In the genomic region with DNA sequence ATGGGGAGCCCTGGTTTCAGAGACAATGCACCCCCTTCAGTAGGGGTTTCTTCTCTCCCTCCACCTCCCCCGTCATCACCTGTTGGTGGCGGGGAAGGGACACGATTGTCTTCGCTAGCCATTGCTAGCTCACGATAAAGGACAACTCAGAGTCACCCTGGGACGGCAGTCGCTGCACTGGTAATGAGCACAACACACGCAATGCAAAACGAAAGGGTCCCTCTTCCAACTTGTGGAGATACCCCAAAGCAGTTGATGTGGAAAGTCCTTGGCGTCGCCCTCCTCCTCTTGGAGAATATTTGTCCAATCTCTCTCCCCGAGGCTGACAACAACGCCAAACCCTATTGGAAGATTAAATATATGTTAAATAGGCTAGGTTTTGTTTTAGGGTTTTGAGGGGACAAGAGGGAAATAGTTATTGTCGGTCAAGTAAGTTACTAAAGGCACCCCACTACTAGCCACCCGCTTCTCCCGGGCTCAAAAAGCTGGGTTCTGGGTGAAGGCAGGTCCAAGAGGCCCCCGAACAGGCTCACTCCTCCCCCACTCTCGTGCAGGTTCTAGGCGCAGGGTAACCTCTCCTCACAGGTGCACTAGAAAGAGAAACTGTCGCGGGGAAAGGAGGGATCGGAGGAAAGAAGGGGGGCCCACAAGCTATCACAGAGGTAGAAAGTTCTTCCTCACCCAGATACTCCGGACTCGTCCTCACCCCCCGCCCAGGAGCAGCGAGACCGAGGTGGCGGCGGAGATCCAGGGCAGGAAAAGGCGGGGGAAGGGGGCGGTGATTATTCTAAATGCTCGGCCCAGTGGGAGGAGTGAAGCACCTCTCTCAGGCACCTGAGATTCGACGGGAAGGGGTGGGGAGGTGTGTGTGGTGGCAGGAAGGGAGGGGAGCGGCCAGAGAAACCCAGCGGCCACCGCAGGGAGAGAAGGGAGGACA, we compare ENCODE assay signal across 1 cellular context.
TF ChIP-seq lines count a peak whose summit lies in the region.

A gene with protein sequence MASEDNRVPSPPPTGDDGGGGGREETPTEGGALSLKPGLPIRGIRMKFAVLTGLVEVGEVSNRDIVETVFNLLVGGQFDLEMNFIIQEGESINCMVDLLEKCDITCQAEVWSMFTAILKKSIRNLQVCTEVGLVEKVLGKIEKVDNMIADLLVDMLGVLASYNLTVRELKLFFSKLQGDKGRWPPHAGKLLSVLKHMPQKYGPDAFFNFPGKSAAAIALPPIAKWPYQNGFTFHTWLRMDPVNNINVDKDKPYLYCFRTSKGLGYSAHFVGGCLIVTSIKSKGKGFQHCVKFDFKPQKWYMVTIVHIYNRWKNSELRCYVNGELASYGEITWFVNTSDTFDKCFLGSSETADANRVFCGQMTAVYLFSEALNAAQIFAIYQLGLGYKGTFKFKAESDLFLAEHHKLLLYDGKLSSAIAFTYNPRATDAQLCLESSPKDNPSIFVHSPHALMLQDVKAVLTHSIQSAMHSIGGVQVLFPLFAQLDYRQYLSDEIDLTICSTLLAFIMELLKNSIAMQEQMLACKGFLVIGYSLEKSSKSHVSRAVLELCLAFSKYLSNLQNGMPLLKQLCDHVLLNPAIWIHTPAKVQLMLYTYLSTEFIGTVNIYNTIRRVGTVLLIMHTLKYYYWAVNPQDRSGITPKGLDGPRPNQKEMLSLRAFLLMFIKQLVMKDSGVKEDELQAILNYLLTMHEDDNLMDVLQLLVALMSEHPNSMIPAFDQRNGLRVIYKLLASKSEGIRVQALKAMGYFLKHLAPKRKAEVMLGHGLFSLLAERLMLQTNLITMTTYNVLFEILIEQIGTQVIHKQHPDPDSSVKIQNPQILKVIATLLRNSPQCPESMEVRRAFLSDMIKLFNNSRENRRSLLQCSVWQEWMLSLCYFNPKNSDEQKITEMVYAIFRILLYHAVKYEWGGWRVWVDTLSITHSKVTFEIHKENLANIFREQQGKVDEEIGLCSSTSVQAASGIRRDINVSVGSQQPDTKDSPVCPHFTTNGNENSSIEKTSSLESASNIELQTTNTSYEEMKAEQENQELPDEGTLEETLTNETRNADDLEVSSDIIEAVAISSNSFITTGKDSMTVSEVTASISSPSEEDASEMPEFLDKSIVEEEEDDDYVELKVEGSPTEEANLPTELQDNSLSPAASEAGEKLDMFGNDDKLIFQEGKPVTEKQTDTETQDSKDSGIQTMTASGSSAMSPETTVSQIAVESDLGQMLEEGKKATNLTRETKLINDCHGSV (N-terminal part only) (minus strand): TSS at position 764 of the 937 bp plus-strand sequence. CDS start 642 bp downstream, at position 122.

TF ChIP-seq in HepG2, 621 proteins besides CTCF, POLR2A, EP300 and RAD21 (continued from another document and continues in another):
- TF ChIP-seq, protein P1, sequence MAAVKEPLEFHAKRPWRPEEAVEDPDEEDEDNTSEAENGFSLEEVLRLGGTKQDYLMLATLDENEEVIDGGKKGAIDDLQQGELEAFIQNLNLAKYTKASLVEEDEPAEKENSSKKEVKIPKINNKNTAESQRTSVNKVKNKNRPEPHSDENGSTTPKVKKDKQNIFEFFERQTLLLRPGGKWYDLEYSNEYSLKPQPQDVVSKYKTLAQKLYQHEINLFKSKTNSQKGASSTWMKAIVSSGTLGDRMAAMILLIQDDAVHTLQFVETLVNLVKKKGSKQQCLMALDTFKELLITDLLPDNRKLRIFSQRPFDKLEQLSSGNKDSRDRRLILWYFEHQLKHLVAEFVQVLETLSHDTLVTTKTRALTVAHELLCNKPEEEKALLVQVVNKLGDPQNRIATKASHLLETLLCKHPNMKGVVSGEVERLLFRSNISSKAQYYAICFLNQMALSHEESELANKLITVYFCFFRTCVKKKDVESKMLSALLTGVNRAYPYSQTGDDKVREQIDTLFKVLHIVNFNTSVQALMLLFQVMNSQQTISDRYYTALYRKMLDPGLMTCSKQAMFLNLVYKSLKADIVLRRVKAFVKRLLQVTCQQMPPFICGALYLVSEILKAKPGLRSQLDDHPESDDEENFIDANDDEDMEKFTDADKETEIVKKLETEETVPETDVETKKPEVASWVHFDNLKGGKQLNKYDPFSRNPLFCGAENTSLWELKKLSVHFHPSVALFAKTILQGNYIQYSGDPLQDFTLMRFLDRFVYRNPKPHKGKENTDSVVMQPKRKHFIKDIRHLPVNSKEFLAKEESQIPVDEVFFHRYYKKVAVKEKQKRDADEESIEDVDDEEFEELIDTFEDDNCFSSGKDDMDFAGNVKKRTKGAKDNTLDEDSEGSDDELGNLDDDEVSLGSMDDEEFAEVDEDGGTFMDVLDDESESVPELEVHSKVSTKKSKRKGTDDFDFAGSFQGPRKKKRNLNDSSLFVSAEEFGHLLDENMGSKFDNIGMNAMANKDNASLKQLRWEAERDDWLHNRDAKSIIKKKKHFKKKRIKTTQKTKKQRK (IDR thresholded peaks at IDR 0.05; ENCODE audit: low read length), result no peak
- TF ChIP-seq ZFX (CRISPR knock-in tag; IDR thresholded peaks at IDR 0.05; ENCODE audit: low read depth) (no peak; the same call in 1 of the 2 replicates), GATAD2A (CRISPR knock-in tag; IDR thresholded peaks at IDR 0.05) (no peak; the same call in 1 of the 2 replicates), ZNF260 (CRISPR knock-in tag; IDR thresholded peaks at IDR 0.05; ENCODE audit: borderline replicate concordance, low read depth) (no peak), ZFP90 (CRISPR knock-in tag; IDR thresholded peaks at IDR 0.05; ENCODE audit: borderline replicate concordance) (no peak), THYN1 (CRISPR knock-in tag; IDR thresholded peaks at IDR 0.05; ENCODE audit: borderline replicate concordance, low read depth) (no peak), ZNF343 (CRISPR knock-in tag; IDR thresholded peaks at IDR 0.05) (no peak), BRD4 (CRISPR knock-in tag; IDR thresholded peaks at IDR 0.05) (no peak), ZNF335 (CRISPR knock-in tag; IDR thresholded peaks at IDR 0.05) (no peak), MIER3 (CRISPR knock-in tag; IDR thresholded peaks at IDR 0.05; ENCODE audit: borderline replicate concordance) (no peak), ETV6 (CRISPR knock-in tag; conservative IDR thresholded peaks at IDR 0.05) (no peak), RFXAP (CRISPR knock-in tag; IDR thresholded peaks at IDR 0.05; ENCODE audit: borderline replicate concordance) (no peak), ZNF431 (CRISPR knock-in tag; IDR thresholded peaks at IDR 0.05; ENCODE audit: borderline replicate concordance, low read depth) (no peak; the same call in 1 of the 2 replicates), GABPB1 (CRISPR knock-in tag; IDR thresholded peaks at IDR 0.05) (no peak), ZNF7 (CRISPR knock-in tag; IDR thresholded peaks at IDR 0.05) (no peak), CHD4 (IDR thresholded peaks at IDR 0.05; ENCODE audit: borderline replicate concordance, low read length) (no peak), ASH2L (IDR thresholded peaks at IDR 0.05; ENCODE audit: insufficient read length, low read depth, low read length) (peak; percentile 57), SNAPC2 (CRISPR knock-in tag; IDR thresholded peaks at IDR 0.05) (no peak), NR2F2 (IDR thresholded peaks at IDR 0.05; ENCODE audit: borderline replicate concordance, low read depth) (no peak; the same call in 1 of the 2 replicates), MZF1 (CRISPR knock-in tag; IDR thresholded peaks at IDR 0.05; ENCODE audit: borderline replicate concordance) (no peak), ZNF558 (CRISPR knock-in tag; IDR thresholded peaks at IDR 0.05; ENCODE audit: borderline replicate concordance) (peak; percentile 71; the same call in 1 of the 2 replicates), RBM22 (optimal IDR thresholded peaks at IDR 0.05; ENCODE audit: low read length) (no peak), RORA (CRISPR knock-in tag; IDR thresholded peaks at IDR 0.05) (no peak)
- TF ChIP-seq, protein P2, sequence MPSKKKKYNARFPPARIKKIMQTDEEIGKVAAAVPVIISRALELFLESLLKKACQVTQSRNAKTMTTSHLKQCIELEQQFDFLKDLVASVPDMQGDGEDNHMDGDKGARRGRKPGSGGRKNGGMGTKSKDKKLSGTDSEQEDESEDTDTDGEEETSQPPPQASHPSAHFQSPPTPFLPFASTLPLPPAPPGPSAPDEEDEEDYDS (CRISPR knock-in tag; IDR thresholded peaks at IDR 0.05), result peak; percentile 44
- TF ChIP-seq, protein P3, sequence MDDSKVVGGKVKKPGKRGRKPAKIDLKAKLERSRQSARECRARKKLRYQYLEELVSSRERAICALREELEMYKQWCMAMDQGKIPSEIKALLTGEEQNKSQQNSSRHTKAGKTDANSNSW (CRISPR knock-in tag; IDR thresholded peaks at IDR 0.05; ENCODE audit: borderline replicate concordance), result no peak
- TF ChIP-seq, protein P4, sequence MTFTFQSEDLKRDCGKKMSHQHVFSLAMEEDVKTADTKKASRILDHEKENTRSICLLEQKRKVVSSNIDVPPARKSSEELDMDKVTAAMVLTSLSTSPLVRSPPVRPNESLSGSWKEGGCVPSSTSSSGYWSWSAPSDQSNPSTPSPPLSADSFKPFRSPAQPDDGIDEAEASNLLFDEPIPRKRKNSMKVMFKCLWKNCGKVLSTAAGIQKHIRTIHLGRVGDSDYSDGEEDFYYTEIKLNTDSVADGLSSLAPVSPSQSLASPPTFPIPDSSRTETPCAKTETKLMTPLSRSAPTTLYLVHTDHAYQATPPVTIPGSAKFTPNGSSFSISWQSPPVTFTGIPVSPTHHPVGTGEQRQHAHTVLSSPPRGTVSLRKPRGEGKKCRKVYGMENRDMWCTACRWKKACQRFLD (CRISPR knock-in tag; IDR thresholded peaks at IDR 0.05; ENCODE audit: borderline replicate concordance), result no peak
- TF ChIP-seq, protein P5, sequence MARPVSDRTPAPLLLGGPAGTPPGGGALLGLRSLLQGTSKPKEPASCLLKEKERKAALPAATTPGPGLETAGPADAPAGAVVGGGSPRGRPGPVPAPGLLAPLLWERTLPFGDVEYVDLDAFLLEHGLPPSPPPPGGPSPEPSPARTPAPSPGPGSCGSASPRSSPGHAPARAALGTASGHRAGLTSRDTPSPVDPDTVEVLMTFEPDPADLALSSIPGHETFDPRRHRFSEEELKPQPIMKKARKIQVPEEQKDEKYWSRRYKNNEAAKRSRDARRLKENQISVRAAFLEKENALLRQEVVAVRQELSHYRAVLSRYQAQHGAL (CRISPR knock-in tag; IDR thresholded peaks at IDR 0.05; ENCODE audit: not compliant biosample characterization), result no peak
- TF ChIP-seq, protein P6, sequence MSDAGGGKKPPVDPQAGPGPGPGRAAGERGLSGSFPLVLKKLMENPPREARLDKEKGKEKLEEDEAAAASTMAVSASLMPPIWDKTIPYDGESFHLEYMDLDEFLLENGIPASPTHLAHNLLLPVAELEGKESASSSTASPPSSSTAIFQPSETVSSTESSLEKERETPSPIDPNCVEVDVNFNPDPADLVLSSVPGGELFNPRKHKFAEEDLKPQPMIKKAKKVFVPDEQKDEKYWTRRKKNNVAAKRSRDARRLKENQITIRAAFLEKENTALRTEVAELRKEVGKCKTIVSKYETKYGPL (CRISPR knock-in tag; IDR thresholded peaks at IDR 0.05), result no peak
- TF ChIP-seq, protein P7, sequence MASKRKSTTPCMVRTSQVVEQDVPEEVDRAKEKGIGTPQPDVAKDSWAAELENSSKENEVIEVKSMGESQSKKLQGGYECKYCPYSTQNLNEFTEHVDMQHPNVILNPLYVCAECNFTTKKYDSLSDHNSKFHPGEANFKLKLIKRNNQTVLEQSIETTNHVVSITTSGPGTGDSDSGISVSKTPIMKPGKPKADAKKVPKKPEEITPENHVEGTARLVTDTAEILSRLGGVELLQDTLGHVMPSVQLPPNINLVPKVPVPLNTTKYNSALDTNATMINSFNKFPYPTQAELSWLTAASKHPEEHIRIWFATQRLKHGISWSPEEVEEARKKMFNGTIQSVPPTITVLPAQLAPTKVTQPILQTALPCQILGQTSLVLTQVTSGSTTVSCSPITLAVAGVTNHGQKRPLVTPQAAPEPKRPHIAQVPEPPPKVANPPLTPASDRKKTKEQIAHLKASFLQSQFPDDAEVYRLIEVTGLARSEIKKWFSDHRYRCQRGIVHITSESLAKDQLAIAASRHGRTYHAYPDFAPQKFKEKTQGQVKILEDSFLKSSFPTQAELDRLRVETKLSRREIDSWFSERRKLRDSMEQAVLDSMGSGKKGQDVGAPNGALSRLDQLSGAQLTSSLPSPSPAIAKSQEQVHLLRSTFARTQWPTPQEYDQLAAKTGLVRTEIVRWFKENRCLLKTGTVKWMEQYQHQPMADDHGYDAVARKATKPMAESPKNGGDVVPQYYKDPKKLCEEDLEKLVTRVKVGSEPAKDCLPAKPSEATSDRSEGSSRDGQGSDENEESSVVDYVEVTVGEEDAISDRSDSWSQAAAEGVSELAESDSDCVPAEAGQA (IDR thresholded peaks at IDR 0.05; ENCODE audit: low read depth), result no peak
- TF ChIP-seq, protein P7 (CRISPR knock-in tag; IDR thresholded peaks at IDR 0.05; ENCODE audit: borderline replicate concordance), result no peak
- TF ChIP-seq, protein P8, sequence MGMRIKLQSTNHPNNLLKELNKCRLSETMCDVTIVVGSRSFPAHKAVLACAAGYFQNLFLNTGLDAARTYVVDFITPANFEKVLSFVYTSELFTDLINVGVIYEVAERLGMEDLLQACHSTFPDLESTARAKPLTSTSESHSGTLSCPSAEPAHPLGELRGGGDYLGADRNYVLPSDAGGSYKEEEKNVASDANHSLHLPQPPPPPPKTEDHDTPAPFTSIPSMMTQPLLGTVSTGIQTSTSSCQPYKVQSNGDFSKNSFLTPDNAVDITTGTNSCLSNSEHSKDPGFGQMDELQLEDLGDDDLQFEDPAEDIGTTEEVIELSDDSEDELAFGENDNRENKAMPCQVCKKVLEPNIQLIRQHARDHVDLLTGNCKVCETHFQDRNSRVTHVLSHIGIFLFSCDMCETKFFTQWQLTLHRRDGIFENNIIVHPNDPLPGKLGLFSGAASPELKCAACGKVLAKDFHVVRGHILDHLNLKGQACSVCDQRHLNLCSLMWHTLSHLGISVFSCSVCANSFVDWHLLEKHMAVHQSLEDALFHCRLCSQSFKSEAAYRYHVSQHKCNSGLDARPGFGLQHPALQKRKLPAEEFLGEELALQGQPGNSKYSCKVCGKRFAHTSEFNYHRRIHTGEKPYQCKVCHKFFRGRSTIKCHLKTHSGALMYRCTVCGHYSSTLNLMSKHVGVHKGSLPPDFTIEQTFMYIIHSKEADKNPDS (CRISPR knock-in tag; IDR thresholded peaks at IDR 0.05), result no peak
- TF ChIP-seq, protein P9, sequence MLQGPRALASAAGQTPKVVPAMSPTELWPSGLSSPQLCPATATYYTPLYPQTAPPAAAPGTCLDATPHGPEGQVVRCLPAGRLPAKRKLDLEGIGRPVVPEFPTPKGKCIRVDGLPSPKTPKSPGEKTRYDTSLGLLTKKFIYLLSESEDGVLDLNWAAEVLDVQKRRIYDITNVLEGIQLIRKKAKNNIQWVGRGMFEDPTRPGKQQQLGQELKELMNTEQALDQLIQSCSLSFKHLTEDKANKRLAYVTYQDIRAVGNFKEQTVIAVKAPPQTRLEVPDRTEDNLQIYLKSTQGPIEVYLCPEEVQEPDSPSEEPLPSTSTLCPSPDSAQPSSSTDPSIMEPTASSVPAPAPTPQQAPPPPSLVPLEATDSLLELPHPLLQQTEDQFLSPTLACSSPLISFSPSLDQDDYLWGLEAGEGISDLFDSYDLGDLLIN (CRISPR knock-in tag; IDR thresholded peaks at IDR 0.05; ENCODE audit: borderline replicate concordance), result no peak
